ENCODE assay signal across 29 cellular contexts in the genomic region with DNA sequence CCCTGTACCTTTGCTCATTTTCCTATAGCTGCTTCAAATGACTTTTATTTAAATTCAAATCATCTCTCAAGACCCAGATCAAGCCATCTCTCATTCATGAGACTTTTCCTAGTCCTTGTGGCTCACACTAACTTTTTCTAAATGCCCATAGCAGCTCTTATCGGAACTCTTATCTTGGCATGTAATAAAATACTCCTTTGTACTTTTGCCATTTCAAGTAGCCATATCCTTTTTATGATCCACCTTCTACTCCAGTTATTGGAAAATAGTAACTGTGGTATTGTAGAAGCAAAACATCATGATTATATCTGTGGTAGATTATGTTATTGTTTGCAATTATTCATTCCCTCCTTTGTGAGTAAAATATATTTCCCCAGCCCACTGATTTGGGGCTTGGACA. TPM values are rescaled to one million over a fixed set of nuclear protein-coding genes. Genes with fewer than 3 reads are reported as not detected.
"Had no signal": no experiment of that assay in that cellular context is flagged by ENCODE, and none has a peak within 500 bp of the region (broad histone marks: within the 10 kb centered on the region; RNA-seq: fewer than 3 reads in every experiment).

No MANE protein-coding gene starts in this region.

- H3K27me3 ChIP-seq: SJCRH30 had no signal

- H3K9me3 ChIP-seq: SK-N-SH had no signal

- H3K4me2 ChIP-seq: KMS-11, SK-N-SH had no signal

- DNase-seq: activated CD4-positive, alpha-beta T cell treated with anti-CD3 and anti-CD28 coated beads, Interleukin-2, amount 10 ng/mL, durations not matched to agents 24 days and 14 days; activated CD4-positive, alpha-beta T cell treated with anti-CD3 and anti-CD28 coated beads, Interleukin-2, amount 50 U/mL, for 4 hours; activated CD8-positive, alpha-beta T cell treated with anti-CD3 and anti-CD28 coated beads for 36 hours; activated effector memory CD4-positive, alpha-beta T cell treated with anti-CD3 and anti-CD28 coated beads, Interleukin-2, amount 50 U/mL, for 16 hours; activated naive CD4-positive, alpha-beta T cell; activated naive CD8-positive, alpha-beta T cell treated with anti-CD3 and anti-CD28 coated beads, Interleukin-2, amount 10 ng/mL, durations not matched to agents 7 days and 5 days; activated T-cell treated with anti-CD3 and anti-CD28 coated beads, Interleukin-2, amount 50 U/mL, for 1 hour; activated T-cell treated with anti-CD3 and anti-CD28 coated beads, Interleukin-2, amount 50 U/mL, for 72 hours; caudate nucleus; cerebellar nuclear complex; NCI-H1092 treated with DMSO at 0.1 percent for 48 hours; NCI-H1417; NCI-H187 treated with DMSO at 0.1 percent for 48 hours; NCI-H2081; NCI-H2171 treated with DMSO at 0.1 percent for 48 hours; NCI-H2227 treated with DMSO at 0.1 percent for 48 hours; NCI-H446; NCI-H510A treated with DMSO at 0.1 percent for 48 hours; NCI-H69; SHP77; SJCRH30; SK-N-SH had no signal

- H3K9ac ChIP-seq: KMS-11, SK-N-SH had no signal

- ATAC-seq: activated CD8-positive, alpha-beta T cell treated with anti-CD3 and anti-CD28 coated beads for 36 hours; activated T-cell treated with anti-CD3 and anti-CD28 coated beads, Interleukin-2, amount 50 U/mL, for 72 hours; activated T-helper 17 cell treated with anti-CD3 and anti-CD28 coated beads, Interleukin-2, amount 50 U/mL, for 72 hours; Panc1 had no signal

- H3K4me3 ChIP-seq: SJCRH30 had no signal

- H3K9me2 ChIP-seq: SK-N-SH had no signal

- H3K27ac ChIP-seq: KMS-11, SJCRH30 had no signal

- FAIRE-seq: bronchial epithelial cell, TTC549 had no signal

- H3K36me3 ChIP-seq: SJCRH30 had no signal

RNA-seq across cellular contexts. Expression of a gene that starts 37.6 kb away (rescaled TPM):
- total RNA-seq: activated CD4-positive, alpha-beta T cell treated with anti-CD3 and anti-CD28 coated beads, Interleukin-2, amount 10 ng/mL, durations not matched to agents 24 days and 14 days; activated CD8-positive, alpha-beta memory T cell treated with anti-CD3 and anti-CD28 coated beads for 36 hours; activated naive CD8-positive, alpha-beta T cell treated with anti-CD3 and anti-CD28 coated beads, Interleukin-2, amount 10 ng/mL, durations not matched to agents 7 days and 5 days; activated T-helper 17 cell treated with anti-CD3 and anti-CD28 coated beads, Interleukin-2, amount 50 U/mL, for 72 hours; RPMI7951 had no signal
